ENCODE assay signal across 22 cellular contexts in genomic region chr17:41237949-41238437, GRCh38. TPM values are rescaled to one million over a fixed set of nuclear protein-coding genes. Genes with fewer than 3 reads are reported as not detected.
"Had no signal": no experiment of that assay in that cellular context is flagged by ENCODE, and none has a peak within 500 bp of the region (broad histone marks: within the 10 kb centered on the region; RNA-seq: fewer than 3 reads in every experiment).

A gene with protein sequence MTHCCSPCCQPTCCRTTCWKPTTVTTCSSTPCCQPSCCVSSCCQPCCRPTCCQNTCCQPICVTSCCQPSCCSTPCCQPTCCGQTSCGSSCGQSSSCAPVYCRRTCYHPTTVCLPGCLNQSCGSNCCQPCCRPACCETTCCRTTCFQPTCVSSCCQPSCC (plus strand): TSS chr17:41237999. CDS start chr17:41238052, 53 bp downstream.

RNA-seq across cellular contexts. Expression of the gene that starts here (rescaled TPM):
- total RNA-seq: kidney epithelial cell; left ventricle myocardium inferior; lung; mesothelial cell of epicardium; mononuclear cell; naive thymus-derived CD4-positive, alpha-beta T cell; natural killer cell treated with Interleukin-12 subunit alpha and Interleukin-12 subunit beta and Interleukin-15 and Interleukin-18, amount 100 ng/mL, for 72 hours; omental fat pad; ovary; progenitor cell of endocrine pancreas; pulmonary artery endothelial cell; renal cortical epithelial cell; right atrium auricular region; right lobe of liver; skeletal muscle tissue; smooth muscle cell; testis; thyroid gland; transverse colon; upper lobe of left lung; urinary bladder; vagina had no signal
